ENCODE assay signal across 10 cellular contexts in the genomic region with DNA sequence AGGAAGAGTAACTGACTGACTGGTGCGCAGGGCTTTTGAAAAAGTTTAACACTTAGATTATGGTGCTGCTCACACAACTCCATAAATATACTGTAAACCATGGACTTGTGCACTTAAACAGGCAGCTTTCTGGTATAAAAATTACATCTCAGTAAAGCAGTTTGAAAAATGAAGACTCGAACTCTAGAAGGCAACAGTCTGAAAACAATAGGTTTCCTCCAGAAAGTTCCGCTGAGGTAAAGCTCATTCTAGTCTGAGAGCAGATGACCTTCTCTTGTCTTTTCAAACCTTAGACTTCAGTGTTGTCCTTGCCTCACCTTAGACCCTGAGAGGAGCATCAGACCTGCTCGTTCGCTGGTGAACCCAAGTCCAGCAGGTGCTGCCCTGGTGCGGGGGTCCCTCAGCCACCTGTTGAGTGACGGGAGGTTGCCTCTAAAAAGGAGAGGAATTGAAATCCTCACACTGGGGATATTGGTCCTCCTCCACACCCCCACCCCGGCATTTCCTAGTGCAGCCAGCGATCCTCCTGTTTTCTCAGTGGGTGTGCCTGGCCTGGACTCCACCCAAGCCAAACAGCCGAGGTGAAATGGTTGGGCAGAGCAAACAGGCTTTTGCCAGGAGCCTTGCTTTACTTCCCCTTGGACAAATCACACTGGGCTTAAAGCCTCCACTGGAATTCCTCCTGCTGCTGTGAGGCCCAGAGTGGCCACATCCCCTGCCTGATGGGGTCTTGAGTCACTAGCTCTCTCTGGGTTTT. TPM values are rescaled to one million over a fixed set of nuclear protein-coding genes. Genes with fewer than 3 reads are reported as not detected.
DNase-seq lines count a peak whose midpoint lies in the region; TF ChIP-seq lines count a peak whose summit lies in the region.
"Had no signal": no experiment of that assay in that cellular context is flagged by ENCODE, and none has a peak within 500 bp of the region (broad histone marks: within the 10 kb centered on the region; RNA-seq: fewer than 3 reads in every experiment).

No MANE protein-coding gene starts in this region.

- DNase-seq in GM23248, result peak; percentile 79
- DNase-seq in Peyer's patch, result peak in 2 of 3 donors; percentile 80 to 83
- DNase-seq in fibroblast of pulmonary artery (ENCODE audit: low read depth), result peak; percentile 75
- DNase-seq in prostate gland (ENCODE audit: low spot score), result peak; percentile 96
- no peak for DNase-seq in GOT3 (lab: John Stamatoyannopoulos, UW)
- DNase-seq in epidermal melanocyte (ENCODE audit: insufficient read length, low spot score), result no peak
- no peak for DNase-seq in germinal center (ENCODE audit: low spot score)
- no peak for DNase-seq in cerebellar nuclear complex (lab: John Stamatoyannopoulos, UW)
- DNase-seq: activated CD4-positive, alpha-beta T cell treated with anti-CD3 and anti-CD28 coated beads, Interleukin-2, amount 50 U/mL, for 1 hour; erythroblast had no signal

- intact Hi-C loops in prostate gland (cut with DNase I), result no loop called here

- in situ Hi-C loops in GM23248 (cut with MboI), result no loop called here

- H3F3A ChIP-seq in GM23248 (ENCODE audit: insufficient read depth), result peaks cover 17% of the 10 kb centered on the region

- H3K27me3 ChIP-seq in GM23248 (replicated peaks; ENCODE audit: insufficient read depth) (no peaks in the 10 kb centered on the region), Peyer's patch (no peaks in the 10 kb centered on the region), prostate gland (replicated peaks; ENCODE audit: insufficient read depth) (no peaks in the 10 kb centered on the region)

- H3K36me3 ChIP-seq in GM23248 (ENCODE audit: low read depth), result no peaks in the 10 kb centered on the region
- H3K36me3 ChIP-seq in Peyer's patch, result no peaks in the 10 kb centered on the region
- H3K36me3 ChIP-seq in prostate gland, result no peaks in the 10 kb centered on the region

- WGBS in GM23248 (ENCODE audit: low coverage in 1 of 2, low lambda C conversion rate in 2 of 2, missing lambda C conversion rate in 2 of 2), 2 experiments, result 57 to 60% methylated on average over 10 of the region's 10 CpGs
- 34% methylated on average over 10 of the region's 10 CpGs for WGBS in prostate gland

- peak overlapping the region; percentile 34; the same call in 1 of the 2 replicates for H2AFZ ChIP-seq in GM23248

- peak overlapping the region; percentile 55 for H3K4me2 ChIP-seq in GM23248 (ENCODE audit: unreplicated experiment)

- H3K9me2 ChIP-seq in GM23248 (ENCODE audit: insufficient read depth), result no peaks in the 10 kb centered on the region

- H3K79me2 ChIP-seq in GM23248 (ENCODE audit: insufficient read depth), result no peaks in the 10 kb centered on the region

- H3K4me3 ChIP-seq in GM23248, result no peak overlapping the region
- no peak overlapping the region for H3K4me3 ChIP-seq in Peyer's patch
- no peak overlapping the region for H3K4me3 ChIP-seq in fibroblast of pulmonary artery (replicated peaks; ENCODE audit: low read depth, low read length)
- H3K4me3 ChIP-seq in prostate gland, result no peak overlapping the region

- no peak for TF ChIP-seq POLR2A in Peyer's patch (IDR thresholded peaks at IDR 0.05)
- no peak for TF ChIP-seq POLR2A in prostate gland (IDR thresholded peaks at IDR 0.05)

- no peaks in the 10 kb centered on the region for H4K20me1 ChIP-seq in GM23248 (ENCODE audit: insufficient read depth)

- no peak for TF ChIP-seq CTCF in Peyer's patch (IDR thresholded peaks at IDR 0.05)
- TF ChIP-seq CTCF in fibroblast of pulmonary artery (IDR thresholded peaks at IDR 0.05; ENCODE audit: low read length, missing control alignments), result no peak
- no peak for TF ChIP-seq CTCF in prostate gland (IDR thresholded peaks at IDR 0.05)

- H3K4me1 ChIP-seq in GM23248 (ENCODE audit: insufficient read depth) (peaks cover 34% of the 10 kb centered on the region), Peyer's patch (peaks cover 0 to 39% (median 4%) of the 10 kb centered on the region in 4 donors), prostate gland (replicated peaks) (peaks cover 16% of the 10 kb centered on the region)

- H3K9me3 ChIP-seq in GM23248 (ENCODE audit: low read depth), result no peaks in the 10 kb centered on the region
- H3K9me3 ChIP-seq in Peyer's patch, result no peaks in the 10 kb centered on the region
- H3K9me3 ChIP-seq in prostate gland, result no peaks in the 10 kb centered on the region

- H3K9ac ChIP-seq in GM23248, result 0 out of 2 replicates have a peak overlapping the region, but pooled peaks have one; percentile 5

- peak overlapping the region; percentile 16 for H3K27ac ChIP-seq in GM23248
- H3K27ac ChIP-seq in Peyer's patch, result peak overlapping the region in 2 of 4 donors; percentile 65 to 73
- H3K27ac ChIP-seq in prostate gland, result peak overlapping the region; percentile 79 to 82

RNA-seq across cellular contexts. Expression of a gene that starts 14.7 kb away (rescaled TPM):
- total RNA-seq in GM23248 (2014; rRNA removed; shearing (Covaris generic)), result 116 and 123 TPM in 2 replicates
- 74.1 and 78.3 TPM in 2 replicates for polyA plus RNA-seq in GM23248 (2016; fragmentation: Nextera tagmentation; extraction: Ambion mirVana)
- total RNA-seq in Peyer's patch (100 to 1,000 TPM in 2 of 4 donors, 10 to 100 TPM in 2; 88.3 to 154 (median 124) TPM), prostate gland (100 to 1,000 TPM; 231 to 261 TPM)

RNA-seq across cellular contexts. Expression of a gene that starts 37.7 kb away (rescaled TPM):
- 46.4 and 50.4 TPM in 2 replicates for total RNA-seq in GM23248 (2014; rRNA removed; shearing (Covaris generic))
- 32.9 and 36.0 TPM in 2 replicates for polyA plus RNA-seq in GM23248 (2016; fragmentation: Nextera tagmentation; extraction: Ambion mirVana)
- total RNA-seq in Peyer's patch, result 100 to 1,000 TPM; 122 to 248 (median 213) TPM
- total RNA-seq in prostate gland, result 100 to 1,000 TPM; 105 to 194 TPM

Comparison
In these comparisons a context has a peak if more than half of its experiments do, and no peak if none do; other contexts are left out.
1. DNase-seq: peak in GM23248 (single experiment), Peyer's patch (2 of 3), fibroblast of pulmonary artery (single experiment) and prostate gland (single experiment); none in GOT3 (single experiment), epidermal melanocyte (single experiment), germinal center (single experiment) and cerebellar nuclear complex (0 of 2).